29 cellular contexts compared by ENCODE assay signal in genomic region chr15:40151991-40152390, GRCh38.
"Had no signal": no experiment of that assay in that cellular context is flagged by ENCODE, and none has a peak within 500 bp of the region (broad histone marks: within the 10 kb centered on the region; RNA-seq: fewer than 3 reads in every experiment).

No MANE protein-coding gene starts in this region.

- H3K9me3 ChIP-seq: gastroesophageal sphincter, heart right ventricle, mucosa of descending colon, right atrium auricular region, thyroid gland had no signal

- H3K4me3 ChIP-seq: gastroesophageal sphincter, heart right ventricle, lung, mucosa of descending colon, neural progenitor cell, right atrium auricular region, smooth muscle cell, thyroid gland had no signal

- H3K36me3 Mint-ChIP-seq: mesothelial cell of epicardium, naive B cell, neural progenitor cell had no signal

- H2AFZ ChIP-seq: neural progenitor cell, parathyroid adenoma had no signal

- H3K4me1 Mint-ChIP-seq: naive B cell had no signal

- H3K27me3 ChIP-seq: gastroesophageal sphincter, heart right ventricle, neural progenitor cell, right atrium auricular region, thyroid gland had no signal

- H3K4me3 Mint-ChIP-seq: effector memory CD8-positive, alpha-beta T cell; mesothelial cell of epicardium; naive B cell; nephron; neural progenitor cell; stimulated activated naive CD8-positive, alpha-beta T cell treated with anti-CD3 and anti-CD28 coated beads, Interleukin-15, amount 100 ng/mL, for 72 hours had no signal

- H3K9ac ChIP-seq: neural progenitor cell, parathyroid adenoma had no signal

- H3K36me3 ChIP-seq: gastroesophageal sphincter, heart right ventricle, neural progenitor cell, right atrium auricular region, thyroid gland had no signal

- H3K9me3 Mint-ChIP-seq: effector memory CD8-positive, alpha-beta T cell; nephron; stimulated activated naive CD8-positive, alpha-beta T cell treated with anti-CD3 and anti-CD28 coated beads, Interleukin-15, amount 100 ng/mL, for 72 hours had no signal

- H3K27ac ChIP-seq: gastroesophageal sphincter, heart right ventricle, neural progenitor cell, parathyroid adenoma, right atrium auricular region, thyroid gland had no signal

- FAIRE-seq: endometrium had no signal

- DNase-seq: cortex of kidney; effector memory CD8-positive, alpha-beta T cell; foreskin fibroblast; heart right ventricle; hippocampal formation; mesenchymal stem cell; mucosa of descending colon; naive B cell; stimulated activated CD4-positive, alpha-beta T cell treated with anti-CD3 and anti-CD28 coated beads, Interleukin-12 subunit alpha, Interleukin-12 subunit beta, amount 100 ng/mL, for 4 hours; stimulated activated CD4-positive, alpha-beta T cell treated with anti-CD3 and anti-CD28 coated beads, Interleukin-1b, Interleukin-23, amount 100 ng/mL, for 48 hours; stimulated activated CD4-positive, alpha-beta T cell treated with anti-CD3 and anti-CD28 coated beads, Interleukin-4, amount 100 ng/mL, for 1 hour; stimulated activated CD8-positive, alpha-beta memory T cell treated with anti-CD3 and anti-CD28 coated beads, Interleukin-4, amount 100 ng/mL, for 48 hours; stimulated activated naive CD4-positive, alpha-beta T cell; stimulated activated naive CD8-positive, alpha-beta T cell treated with anti-CD3 and anti-CD28 coated beads, Interleukin-15, amount 100 ng/mL, for 72 hours; thyroid gland; trophoblast cell had no signal

- H3K27ac Mint-ChIP-seq: effector memory CD8-positive, alpha-beta T cell; mesothelial cell of epicardium; neural progenitor cell; progenitor cell of endocrine pancreas; stimulated activated naive CD8-positive, alpha-beta T cell treated with anti-CD3 and anti-CD28 coated beads, Interleukin-15, amount 100 ng/mL, for 72 hours had no signal

- H3K4me1 ChIP-seq: gastroesophageal sphincter, heart right ventricle, right atrium auricular region had no signal

- H3K4me2 ChIP-seq: neural progenitor cell, smooth muscle cell had no signal

- H3K79me2 ChIP-seq: parathyroid adenoma had no signal

- ATAC-seq: effector memory CD8-positive, alpha-beta T cell; esophagus mucosa; gastroesophageal sphincter; heart right ventricle; left lobe of liver; mucosa of descending colon; sciatic nerve; stimulated activated naive CD8-positive, alpha-beta T cell treated with anti-CD3 and anti-CD28 coated beads, Interleukin-15, amount 100 ng/mL, for 72 hours had no signal
